31 cellular contexts compared by ENCODE assay signal in the genomic region with DNA sequence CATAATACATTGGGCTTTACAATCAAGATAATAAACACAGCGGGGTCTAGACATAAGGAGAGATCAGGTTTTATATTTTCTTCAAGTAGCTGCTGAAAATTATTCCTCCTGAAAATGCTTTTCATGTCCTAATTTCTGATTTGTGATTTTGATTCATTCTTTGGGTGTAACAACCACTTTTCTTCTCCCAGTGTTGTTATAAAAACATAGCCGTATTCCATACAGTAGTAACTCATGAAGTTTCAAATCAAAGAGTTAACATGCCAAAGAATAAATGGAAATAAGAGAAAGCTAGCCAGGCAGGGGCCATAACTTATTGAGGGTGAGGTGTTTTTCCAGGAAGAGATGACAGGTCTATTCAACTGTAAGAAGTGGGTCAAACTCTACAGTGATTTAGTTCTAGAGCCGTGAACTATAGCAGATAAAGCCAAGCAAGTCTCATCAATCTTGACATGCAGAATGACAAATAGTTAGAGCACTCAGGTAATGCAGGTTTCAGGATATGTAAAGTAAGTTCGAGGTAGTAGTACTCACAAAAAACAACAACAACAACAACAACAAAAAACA.
"Had no signal": no experiment of that assay in that cellular context is flagged by ENCODE, and none has a peak within 500 bp of the region (broad histone marks: within the 10 kb centered on the region; RNA-seq: fewer than 3 reads in every experiment).

No MANE protein-coding gene starts in this region.

- H3K4me3 Mint-ChIP-seq: activated B cell treated with CpG ODN at 0.5 μM for 24 hours; activated CD8-positive, alpha-beta T cell treated with anti-CD3 and anti-CD28 coated beads for 36 hours; activated naive CD8-positive, alpha-beta T cell; activated T-cell treated with anti-CD3 and anti-CD28 coated beads, Interleukin-2, amount 50 U/mL, for 4 hours; activated T-helper 17 cell treated with anti-CD3 and anti-CD28 coated beads, Interleukin-2, amount 50 U/mL, for 72 hours; central memory CD8-positive, alpha-beta T cell; dendritic cell treated with granulocyte-macrophage colony-stimulating factor and Interleukin-4, amounts not matched to agents 40 ng/mL and 50 ng/mL, for 4 days; endodermal cell; T-helper 17 cell; T-helper 2 cell treated with Interferon-gamma antibody and Interleukin-4, amounts not matched to agents 5 μg/mL and 100 μg/mL, for 36 hours had no signal

- H3K4me3 ChIP-seq: coronary artery, dorsolateral prefrontal cortex had no signal

- H3K36me3 ChIP-seq: brain microvascular endothelial cell, WERI-Rb-1 had no signal

- H3K27me3 Mint-ChIP-seq: activated B cell treated with CpG ODN at 0.5 μM for 24 hours; activated CD8-positive, alpha-beta T cell treated with anti-CD3 and anti-CD28 coated beads for 36 hours; activated naive CD8-positive, alpha-beta T cell; activated T-helper 17 cell treated with anti-CD3 and anti-CD28 coated beads, Interleukin-2, amount 50 U/mL, for 72 hours; central memory CD8-positive, alpha-beta T cell; dendritic cell treated with granulocyte-macrophage colony-stimulating factor and Interleukin-4, amounts not matched to agents 40 ng/mL and 50 ng/mL, for 4 days; T-helper 17 cell had no signal

- ATAC-seq: activated CD4-positive, CD25-positive, alpha-beta regulatory T cell treated with anti-CD3 and anti-CD28 coated beads, Interleukin-2, amount 50 U/mL, for 24 hours; activated CD8-positive, alpha-beta T cell treated with anti-CD3 and anti-CD28 coated beads for 36 hours; activated T-cell treated with anti-CD3 and anti-CD28 coated beads, Interleukin-2, amount 50 U/mL, for 4 hours; activated T-helper 17 cell treated with anti-CD3 and anti-CD28 coated beads, Interleukin-2, amount 50 U/mL, for 72 hours; esophagus mucosa; T-helper 17 cell had no signal

- H3K4me1 Mint-ChIP-seq: activated B cell treated with CpG ODN at 0.5 μM for 24 hours; activated T-helper 17 cell treated with anti-CD3 and anti-CD28 coated beads, Interleukin-2, amount 50 U/mL, for 72 hours; central memory CD8-positive, alpha-beta T cell; endodermal cell; T-helper 17 cell had no signal

- H3K9me3 Mint-ChIP-seq: activated CD8-positive, alpha-beta T cell treated with anti-CD3 and anti-CD28 coated beads for 36 hours; activated T-helper 17 cell treated with anti-CD3 and anti-CD28 coated beads, Interleukin-2, amount 50 U/mL, for 72 hours had no signal

- H3K27ac ChIP-seq: brain microvascular endothelial cell, coronary artery, dorsolateral prefrontal cortex, WERI-Rb-1 had no signal

- H3K27me3 ChIP-seq: brain microvascular endothelial cell, dorsolateral prefrontal cortex had no signal

- H3K27ac Mint-ChIP-seq: activated B cell treated with CpG ODN at 0.5 μM for 24 hours; activated CD8-positive, alpha-beta T cell treated with anti-CD3 and anti-CD28 coated beads for 36 hours; activated naive CD8-positive, alpha-beta T cell; activated T-helper 17 cell treated with anti-CD3 and anti-CD28 coated beads, Interleukin-2, amount 50 U/mL, for 72 hours; dendritic cell treated with granulocyte-macrophage colony-stimulating factor and Interleukin-4, amounts not matched to agents 40 ng/mL and 50 ng/mL, for 4 days; T-helper 17 cell; T-helper 2 cell treated with Interferon-gamma antibody and Interleukin-4, amounts not matched to agents 5 μg/mL and 100 μg/mL, for 36 hours had no signal

- DNase-seq: activated B cell treated with CpG ODN at 0.5 μM for 24 hours; activated CD4-positive, alpha-beta T cell treated with anti-CD3 and anti-CD28 coated beads for 48 hours; activated CD4-positive, alpha-beta T cell treated with anti-CD3 and anti-CD28 coated beads, Interleukin-2, amount 50 U/mL, for 1 hour; activated CD4-positive, alpha-beta T cell treated with anti-CD3 and anti-CD28 coated beads, Interleukin-2, amount 50 U/mL, for 48 hours; activated CD8-positive, alpha-beta memory T cell treated with anti-CD3 and anti-CD28 coated beads for 24 hours; activated CD8-positive, alpha-beta T cell treated with anti-CD3 and anti-CD28 coated beads for 36 hours; activated effector memory CD4-positive, alpha-beta T cell treated with Interleukin-2 at 50 U/mL for 16 hours; activated gamma-delta T cell treated with Interleukin-2 at 50 U/mL for 16 hours; activated naive CD4-positive, alpha-beta T cell treated with anti-CD3 and anti-CD28 coated beads, Interleukin-2, amount 50 U/mL, for 16 hours; activated naive CD4-positive, alpha-beta T cell treated with Interleukin-2 at 50 U/mL for 16 hours; activated T-cell treated with anti-CD3 and anti-CD28 coated beads, Interleukin-2, amount 50 U/mL, for 4 hours; amniotic stem cell; anterior cingulate cortex; brain microvascular endothelial cell; dorsolateral prefrontal cortex; effector memory CD4-positive, alpha-beta T cell; endodermal cell; foreskin fibroblast; glutamatergic neuron; T-helper 1 cell; T-helper 17 cell; T1000; WERI-Rb-1 had no signal

- H3K36me3 Mint-ChIP-seq: activated naive CD8-positive, alpha-beta T cell had no signal
